In genomic region chr3:108031893-108032292, GRCh38 we compare ENCODE assay signal across 25 cellular contexts. TPM values are rescaled to one million over a fixed set of nuclear protein-coding genes. Genes with fewer than 3 reads are reported as not detected.
A peak's percentile ranks its signal among the peaks of the same experiment; 100 is the strongest.
DNase-seq lines count a peak whose midpoint lies in the region; ATAC-seq, FAIRE-seq and TF ChIP-seq lines count a peak whose summit lies in the region.
"Had no signal": no experiment of that assay in that cellular context is flagged by ENCODE, and none has a peak within 500 bp of the region (broad histone marks: within the 10 kb centered on the region; RNA-seq: fewer than 3 reads in every experiment).

No MANE protein-coding gene starts in this region.

- no peak overlapping the region for H3K9ac ChIP-seq in SK-N-SH
- no peak overlapping the region for H3K9ac ChIP-seq in neural progenitor cell

- no peaks in the 10 kb centered on the region for H3K9me3 ChIP-seq in SK-N-SH
- peaks cover 0 to 4% (median 0%) of the 10 kb centered on the region in 3 experiments for H3K9me3 ChIP-seq in naive thymus-derived CD4-positive, alpha-beta T cell (ENCODE audit: control insufficient read depth in 2 of 3, low read length in 3 of 3)
- no peaks in the 10 kb centered on the region for H3K9me3 ChIP-seq in neural progenitor cell (ENCODE audit: low read depth)
- H3K9me3 ChIP-seq: colonic mucosa, gastroesophageal sphincter, prostate gland, uterus had no signal

- H3K4me1 Mint-ChIP-seq in naive thymus-derived CD4-positive, alpha-beta T cell = peaks cover 0 to 28% (median 19%) of the 10 kb centered on the region in 7 donors
- peaks cover 11% of the 10 kb centered on the region for H3K4me1 Mint-ChIP-seq in neural progenitor cell

- no peak for DNase-seq in SK-N-SH
- DNase-seq in HT1080 (ENCODE audit: low read depth) = peak; percentile 48
- peak; percentile 17 for DNase-seq in choroid plexus epithelial cell (ENCODE audit: low read depth)
- no peak for DNase-seq in naive thymus-derived CD4-positive, alpha-beta T cell
- DNase-seq in RKO (ENCODE audit: low spot score) = no peak
- DNase-seq in frontal cortex (ENCODE audit: low spot score in 2 of 2) = no peak
- DNase-seq in neural progenitor cell (ENCODE audit: low spot score) = no peak
- DNase-seq: activated naive CD8-positive, alpha-beta T cell treated with anti-CD3 and anti-CD28 coated beads for 36 hours; activated T-cell treated with anti-CD3 and anti-CD28 coated beads, Interleukin-2, amount 50 U/mL, for 48 hours; C1 segment of cervical spinal cord; colonic mucosa; Karpas-422; NCI-H1092 treated with DMSO at 0.1 percent for 48 hours; NCI-H2081 treated with DMSO at 0.1 percent for 48 hours; NCI-H510A; nephron progenitor cell; Right ventricle myocardium superior; uterus had no signal

- H3K9me2 ChIP-seq in SK-N-SH = no peaks in the 10 kb centered on the region

- no peak for TF ChIP-seq RAD21 in SK-N-SH (IDR thresholded peaks at IDR 0.05; ENCODE audit: low read length)

- peaks cover 0 to 18% (median under 1%) of the 10 kb centered on the region in 11 donors for H3K9me3 Mint-ChIP-seq in naive thymus-derived CD4-positive, alpha-beta T cell
- H3K9me3 Mint-ChIP-seq in neural progenitor cell = peaks cover 8% of the 10 kb centered on the region

- H3K27me3 ChIP-seq in SK-N-SH (ENCODE audit: insufficient read depth) (no peaks in the 10 kb centered on the region), neural progenitor cell (no peaks in the 10 kb centered on the region)
- H3K27me3 ChIP-seq in naive thymus-derived CD4-positive, alpha-beta T cell (ENCODE audit: control insufficient read depth in 2 of 2, insufficient read depth in 2 of 2, low read length in 2 of 2) = no peaks in the 10 kb centered on the region
- H3K27me3 ChIP-seq: colonic mucosa, gastroesophageal sphincter, uterus had no signal

- peaks cover 6 to 85% (median 53%) of the 10 kb centered on the region in 5 donors for H3K36me3 Mint-ChIP-seq in naive thymus-derived CD4-positive, alpha-beta T cell
- H3K36me3 Mint-ChIP-seq in neural progenitor cell = no peaks in the 10 kb centered on the region

- no peak for TF ChIP-seq CTCF in SK-N-SH (IDR thresholded peaks at IDR 0.05)
- TF ChIP-seq CTCF in choroid plexus epithelial cell (conservative IDR thresholded peaks at IDR 0.05; ENCODE audit: low read depth, low read length) = no peak
- TF ChIP-seq CTCF in neural progenitor cell (IDR thresholded peaks at IDR 0.05) = no peak

- H3K4me1 ChIP-seq in SK-N-SH (ENCODE audit: control insufficient read depth in 1 of 2, insufficient read depth in 2 of 2, low read depth in 1 of 2, low read length in 1 of 2) (peaks cover 0 to 2% of the 10 kb centered on the region in 2 experiments; a peak in 1 of 4 replicates), neural progenitor cell (peaks cover 3% of the 10 kb centered on the region)
- H3K4me1 ChIP-seq in naive thymus-derived CD4-positive, alpha-beta T cell (ENCODE audit: control insufficient read depth in 2 of 2, insufficient read depth in 2 of 2, low read length in 2 of 2) = no peaks in the 10 kb centered on the region
- H3K4me1 ChIP-seq: colonic mucosa, gastroesophageal sphincter, prostate gland, uterus had no signal

- H3K4me3 ChIP-seq in SK-N-SH (ENCODE audit: low read depth in 2 of 2, low read length in 1 of 2) (no peak overlapping the region), choroid plexus epithelial cell (ENCODE audit: low read depth, low read length) (no peak overlapping the region), neural progenitor cell (no peak overlapping the region)
- H3K4me3 ChIP-seq in naive thymus-derived CD4-positive, alpha-beta T cell (ENCODE audit: low read length) = no peak overlapping the region
- H3K4me3 ChIP-seq: colonic mucosa, gastroesophageal sphincter, prostate gland, smooth muscle cell, uterus had no signal

- H3K79me2 ChIP-seq in SK-N-SH (ENCODE audit: insufficient read depth) (no peaks in the 10 kb centered on the region), neural progenitor cell (ENCODE audit: low read depth) (no peaks in the 10 kb centered on the region)

- no peaks in the 10 kb centered on the region for H3K27me3 Mint-ChIP-seq in naive thymus-derived CD4-positive, alpha-beta T cell
- peaks cover 7% of the 10 kb centered on the region for H3K27me3 Mint-ChIP-seq in neural progenitor cell (ENCODE audit: insufficient read depth, low read depth)
- H3K27me3 Mint-ChIP-seq: activated naive CD8-positive, alpha-beta T cell treated with anti-CD3 and anti-CD28 coated beads for 36 hours had no signal

- H2AFZ ChIP-seq in SK-N-SH (ENCODE audit: low read depth) = no peak overlapping the region
- H2AFZ ChIP-seq in neural progenitor cell (replicated peaks) = no peak overlapping the region

- 74% methylated on average over 2 of the region's 2 CpGs for WGBS in SK-N-SH (ENCODE audit: low lambda C conversion rate)

- H4K20me1 ChIP-seq in SK-N-SH (ENCODE audit: insufficient read depth) = no peaks in the 10 kb centered on the region
- H4K20me1 ChIP-seq in neural progenitor cell (ENCODE audit: low read depth) = no peaks in the 10 kb centered on the region

- FAIRE-seq in frontal cortex (lab: Jason Lieb, UNC) = no peak
- FAIRE-seq: endometrium had no signal

- no peak for ATAC-seq in SK-N-SH treated with all-trans-retinoic acid at 6 μM for 48 hours
- no peak for ATAC-seq in naive thymus-derived CD4-positive, alpha-beta T cell
- ATAC-seq: gastroesophageal sphincter, WTC11 had no signal

- CTCF ChIA-PET in SK-N-SH (lab: Yijun Ruan, JAX) = no interaction called here
- CTCF ChIA-PET in naive thymus-derived CD4-positive, alpha-beta T cell (lab: Charles Lee) = interaction anchor here (2.2 kb wide), 1 partner anchor 12 kb away, joined by 5 read pairs; no protein-coding TSS in a partner anchor

- H3K36me3 ChIP-seq in SK-N-SH (replicated peaks in 1 of 2; ENCODE audit: control insufficient read depth in 1 of 2, insufficient read depth in 2 of 2, low read length in 1 of 2) = no peaks in the 10 kb centered on the region
- H3K36me3 ChIP-seq in naive thymus-derived CD4-positive, alpha-beta T cell (ENCODE audit: control insufficient read depth in 2 of 3, insufficient read depth in 3 of 3, low read length in 3 of 3) = peaks cover 0 to 15% (median 0%) of the 10 kb centered on the region in 3 experiments
- no peaks in the 10 kb centered on the region for H3K36me3 ChIP-seq in neural progenitor cell
- H3K36me3 ChIP-seq: colonic mucosa, gastroesophageal sphincter, prostate gland, uterus had no signal

- H3K27ac ChIP-seq in SK-N-SH (ENCODE audit: low read depth in 2 of 2, low read length in 1 of 2) = no peak overlapping the region
- H3K27ac ChIP-seq in naive thymus-derived CD4-positive, alpha-beta T cell (ENCODE audit: low read depth, low read length) = no peak overlapping the region
- no peak overlapping the region for H3K27ac ChIP-seq in neural progenitor cell
- H3K27ac ChIP-seq: colonic mucosa, gastroesophageal sphincter, prostate gland, uterus had no signal

- H3K27ac Mint-ChIP-seq in naive thymus-derived CD4-positive, alpha-beta T cell = peak overlapping the region in 5 of 9 donors; percentile 9 to 48 (median 33)
- no peak overlapping the region for H3K27ac Mint-ChIP-seq in neural progenitor cell
- H3K27ac Mint-ChIP-seq: activated naive CD8-positive, alpha-beta T cell treated with anti-CD3 and anti-CD28 coated beads for 36 hours; nephron progenitor cell; T-helper 1 cell treated with Interleukin-12 subunit alpha and Interleukin-12 subunit beta and Interleukin-4 antibody, amounts not matched to agents 30 μg/mL and 1 μg/mL, for 36 hours; WTC11 had no signal

- H3K4me2 ChIP-seq in SK-N-SH (no peak overlapping the region), neural progenitor cell (no peak overlapping the region)
- H3K4me2 ChIP-seq: smooth muscle cell had no signal

- intact Hi-C loops in naive thymus-derived CD4-positive, alpha-beta T cell (cut with micrococcal nuclease) = no loop called here

- POLR2A ChIA-PET in SK-N-SH (lab: Yijun Ruan, JAX) = no interaction called here
- POLR2A ChIA-PET in naive thymus-derived CD4-positive, alpha-beta T cell (lab: Charles Lee) = no interaction called here

- H3K4me3 Mint-ChIP-seq in naive thymus-derived CD4-positive, alpha-beta T cell = no peak overlapping the region
- no peak overlapping the region for H3K4me3 Mint-ChIP-seq in neural progenitor cell
- H3K4me3 Mint-ChIP-seq: activated naive CD8-positive, alpha-beta T cell treated with anti-CD3 and anti-CD28 coated beads for 36 hours; nephron progenitor cell; T-helper 1 cell treated with Interleukin-12 subunit alpha and Interleukin-12 subunit beta and Interleukin-4 antibody, amounts not matched to agents 30 μg/mL and 1 μg/mL, for 36 hours; WTC11 had no signal

- no peak for TF ChIP-seq EP300 in SK-N-SH (IDR thresholded peaks at IDR 0.05; ENCODE audit: borderline replicate concordance in 1 of 2, low read depth in 1 of 2, low read length in 1 of 2)

- H3F3A ChIP-seq in SK-N-SH (replicated peaks; ENCODE audit: insufficient read depth) = no peaks in the 10 kb centered on the region
- no peaks in the 10 kb centered on the region for H3F3A ChIP-seq in neural progenitor cell (ENCODE audit: low read depth)

TF ChIP-seq in SK-N-SH, 30 proteins besides CTCF, POLR2A, EP300 and RAD21 (continues in another document):
- no peak for TF ChIP-seq RCOR1 (IDR thresholded peaks at IDR 0.05; ENCODE audit: low read length)

TF ChIP-seq in SK-N-SH treated with all-trans-retinoic acid at 6 μM for 48 hours, 23 proteins besides CTCF, POLR2A, EP300 and RAD21 (continues in another document):
- no peak for TF ChIP-seq ZC3H10 (CRISPR knock-in tag; IDR thresholded peaks at IDR 0.05)
- no peak for TF ChIP-seq RARB (CRISPR knock-in tag; IDR thresholded peaks at IDR 0.05)
- no peak for TF ChIP-seq ZFP30 (CRISPR knock-in tag; IDR thresholded peaks at IDR 0.05)
- TF ChIP-seq SNAI2 (CRISPR knock-in tag; IDR thresholded peaks at IDR 0.05) = no peak
- no peak for TF ChIP-seq ZNF70 (CRISPR knock-in tag; IDR thresholded peaks at IDR 0.05)
- no peak for TF ChIP-seq ZFP3 (CRISPR knock-in tag; IDR thresholded peaks at IDR 0.05)
- no peak for TF ChIP-seq PPARA (CRISPR knock-in tag; IDR thresholded peaks at IDR 0.05; ENCODE audit: borderline replicate concordance)
- TF ChIP-seq ZNF8 (CRISPR knock-in tag; IDR thresholded peaks at IDR 0.05) = no peak
- no peak for TF ChIP-seq GLIS3 (CRISPR knock-in tag; IDR thresholded peaks at IDR 0.05)

RNA-seq across cellular contexts. Expression of gene CD47, which starts 58.9 kb away (rescaled TPM):
- polyA plus RNA-seq in SK-N-SH (2012; rRNA removed) = 19.6 and 20.0 TPM in 2 replicates
- polyA plus RNA-seq in SK-N-SH (2012; cell fraction: cytosol; rRNA removed) = 27.8 and 35.8 TPM in 2 replicates
- 11.7 and 24.3 TPM in 2 replicates for polyA plus RNA-seq in SK-N-SH (2012; cell fraction: nucleus; rRNA removed)
- 43.7 and 62.0 TPM in 2 replicates for total RNA-seq in HT1080 (2014; rRNA removed; shearing (Covaris generic))
- polyA plus RNA-seq in HT1080 (2015; cell fraction: cytosol; rRNA removed) = 58.4 and 73.7 TPM in 2 replicates
- polyA plus RNA-seq in HT1080 (2015; cell fraction: nucleus; rRNA removed) = 85.5 and 86.4 TPM in 2 replicates
- total RNA-seq in naive thymus-derived CD4-positive, alpha-beta T cell = 100 to 1,000 TPM; 130 to 232 (median 136) TPM
- 100 to 1,000 TPM; 171 to 186 TPM for polyA plus RNA-seq in naive thymus-derived CD4-positive, alpha-beta T cell
- total RNA-seq in frontal cortex (444 TPM), neural progenitor cell (ENCODE audit: low replicate concordance) (81.3 and 102 TPM in 2 replicates)

Comparison
In these comparisons a context has a peak if more than half of its experiments do, and no peak if none do; other contexts are left out.
1. DNase-seq: peak in HT1080 (single experiment) and choroid plexus epithelial cell (single experiment); none in SK-N-SH (single experiment), naive thymus-derived CD4-positive, alpha-beta T cell (0 of 9), RKO (single experiment), frontal cortex (0 of 2) and neural progenitor cell (single experiment).